Comparison of ENCODE assay signal across 8 cellular contexts in the genomic region with DNA sequence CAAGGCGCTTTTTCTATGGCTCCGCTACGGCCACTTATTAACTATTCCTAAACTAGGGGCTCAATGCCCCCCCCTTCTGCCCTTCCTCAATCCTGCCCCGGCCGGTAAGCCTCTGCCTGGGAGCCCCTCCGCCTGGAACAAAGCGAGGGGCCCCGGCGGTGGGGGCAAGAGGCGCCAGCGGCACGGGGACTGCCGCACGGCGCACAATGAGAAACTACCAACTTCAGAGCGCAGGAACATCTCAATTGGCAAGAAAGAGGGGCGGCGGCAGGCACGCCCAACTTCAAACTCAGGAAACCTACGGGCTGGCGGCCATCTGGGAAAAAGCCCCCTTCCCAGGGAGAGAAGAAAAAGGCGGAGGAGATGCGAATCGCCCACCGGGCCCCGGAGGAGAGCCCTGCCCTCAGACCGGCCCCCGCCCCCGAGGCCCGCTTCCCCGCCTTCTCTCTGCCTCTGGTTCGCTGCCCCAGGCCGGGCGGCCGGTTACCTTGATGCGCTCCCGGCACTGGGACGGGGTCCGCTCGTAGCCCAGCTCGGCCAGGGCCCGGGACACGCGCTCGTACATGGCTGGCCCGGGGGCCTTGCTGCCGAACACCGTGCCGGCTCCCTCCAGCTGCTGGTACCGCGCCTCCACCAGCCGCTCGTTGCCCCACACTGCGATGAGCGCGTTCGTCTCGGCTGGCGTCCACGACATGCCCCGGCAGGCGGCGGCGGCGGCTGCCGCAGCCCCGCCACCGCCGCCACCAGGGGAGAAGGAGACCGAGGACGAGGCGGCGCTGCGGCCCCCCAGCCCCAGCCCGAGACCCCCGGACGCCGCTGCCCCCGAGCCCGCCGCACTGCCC. TPM values are rescaled to one million over a fixed set of nuclear protein-coding genes. Genes with fewer than 3 reads are reported as not detected.
DNase-seq lines count a peak whose midpoint lies in the region; ATAC-seq and TF ChIP-seq lines count a peak whose summit lies in the region.

No MANE protein-coding gene starts in this region.

- H3K4me3 ChIP-seq in right lobe of liver, result peak overlapping the region; percentile 61 to 93 (median 83)

- DNase-seq in Daoy (ENCODE audit: low read depth) (peak; percentile 41), right lobe of liver (peak; percentile 37 to 65 (median 46)), NCI-H2107 treated with DMSO at 0.1 percent for 48 hours (lab: John Stamatoyannopoulos, UW; ENCODE audit: unreplicated experiment) (no peak)
- peak; percentile 19 for DNase-seq in activated CD4-positive, alpha-beta T cell treated with anti-CD3 and anti-CD28 coated beads for 1 hour
- DNase-seq in stimulated activated CD4-positive, alpha-beta T cell treated with anti-CD3 and anti-CD28 coated beads, TNF-alpha, amount 100 ng/mL, for 48 hours (ENCODE audit: low read depth in 3 of 3), result peak in 2 of 3 donors; percentile 14 to 33

- ATAC-seq in GM21515 (IDR thresholded peaks at IDR 0.05; ENCODE audit: unreplicated experiment) (peak; percentile 41), right lobe of liver (peak; percentile 33 to 49 (median 42))

- H3K27me3 ChIP-seq in right lobe of liver, result no peaks in the 10 kb centered on the region

- H3K9me3 Mint-ChIP-seq in IgD-negative memory B cell, result no peaks in the 10 kb centered on the region

- WGBS in right lobe of liver (ENCODE audit: insufficient coverage, low coverage, low lambda C conversion rate, missing lambda C conversion rate), result under 1% methylated on average over 15 of the region's 81 CpGs

- no peaks in the 10 kb centered on the region for H3K9me3 ChIP-seq in right lobe of liver

- H3K36me3 ChIP-seq in right lobe of liver, result no peaks in the 10 kb centered on the region

- TF ChIP-seq POLR2A in right lobe of liver (IDR thresholded peaks at IDR 0.05), result no peak

- H3K36me3 Mint-ChIP-seq in IgD-negative memory B cell, result peaks cover 3% of the 10 kb centered on the region

- H3K27me3 Mint-ChIP-seq in IgD-negative memory B cell, result no peaks in the 10 kb centered on the region

- peaks cover 14 to 22% (median 19%) of the 10 kb centered on the region in 3 donors for H3K4me1 Mint-ChIP-seq in IgD-negative memory B cell

- intact Hi-C loops in right lobe of liver (cut with DNase I), result no loop called here

- peaks cover 0 to 9% (median 2%) of the 10 kb centered on the region in 4 donors for H3K4me1 ChIP-seq in right lobe of liver

- TF ChIP-seq CTCF in right lobe of liver (IDR thresholded peaks at IDR 0.05), result no peak

- H3K27ac ChIP-seq in cingulate gyrus (ENCODE audit: low read depth, low read length) (peak overlapping the region; percentile 99), right lobe of liver (peak overlapping the region; percentile 87 to 92 (median 90))

- H3K27ac Mint-ChIP-seq in IgD-negative memory B cell, result peak overlapping the region; percentile 94 to 95 (median 94)

- H3K4me3 Mint-ChIP-seq in IgD-negative memory B cell, result peak overlapping the region; percentile 89 to 99 (median 96)

RNA-seq across cellular contexts. Expression of gene MSANTD2, which starts 0.6 kb away (rescaled TPM):
- 15.9 and 23.5 TPM in 2 replicates for total RNA-seq in Daoy (2014; rRNA removed; shearing (Covaris generic))
- polyA plus RNA-seq in IgD-negative memory B cell, result 7.1 TPM
- 1 to 10 TPM; 2.6 to 4.7 (median 3.6) TPM for total RNA-seq in right lobe of liver

RNA-seq across cellular contexts. Expression of gene ESAM, which starts 37.5 kb away (rescaled TPM):
- 0.15 and 0.34 TPM in 2 replicates for total RNA-seq in Daoy (2014; rRNA removed; shearing (Covaris generic))
- 2.5 TPM for polyA plus RNA-seq in IgD-negative memory B cell
- total RNA-seq in right lobe of liver, result 10 to 100 TPM in 3 of 6 experiments, 1 to 10 TPM in 3; 6.1 to 15.3 (median 9.7) TPM

RNA-seq across cellular contexts. Expression of gene VSIG2, which starts 47.5 kb away (rescaled TPM):
- not detected in 2 replicates for total RNA-seq in Daoy (2014; rRNA removed; shearing (Covaris generic))
- polyA plus RNA-seq in IgD-negative memory B cell, result not detected
- 1 to 10 TPM in 2 of 6 experiments, under 1 TPM in 3, not detected in 1; 0.68 to 1.4 (median 0.83) TPM for total RNA-seq in right lobe of liver

RNA-seq across cellular contexts. Expression of gene NRGN, which starts 59.9 kb away (rescaled TPM):
- total RNA-seq in Daoy (2014; rRNA removed; shearing (Covaris generic)), result 2.7 and 3.4 TPM in 2 replicates
- polyA plus RNA-seq in IgD-negative memory B cell, result 4.6 TPM
- total RNA-seq in right lobe of liver, result 1 to 10 TPM in 3 of 6 experiments, under 1 TPM in 2, not detected in 1; 0.43 to 4.6 (median 1.4) TPM
